Comparison of ENCODE assay signal across 7 cellular contexts in genomic region chr15:85710340-85710842, GRCh38.
A peak's percentile ranks its signal among the peaks of the same experiment; 100 is the strongest.
DNase-seq lines count a peak whose midpoint lies in the region; ATAC-seq and TF ChIP-seq lines count a peak whose summit lies in the region.

No MANE protein-coding gene starts in this region.

- no peak overlapping the region for H3K18ac ChIP-seq in neuronal stem cell (ENCODE audit: low read length)

- WGBS in neuronal stem cell (ENCODE audit: extremely low coverage in 2 of 2, insufficient read length in 2 of 2, insufficient replicate concordance in 1 of 2), 2 donors = no CpG with 5 or more reads among the region's 7 CpGs

- no peak overlapping the region for H3K4me3 ChIP-seq in neuronal stem cell (ENCODE audit: low read length in 2 of 2)

- no peak overlapping the region for H2AFZ ChIP-seq in neuronal stem cell (ENCODE audit: low read length)

- H2BK5ac ChIP-seq in neuronal stem cell (ENCODE audit: low read length) = no peak overlapping the region

- H4K8ac ChIP-seq in neuronal stem cell (ENCODE audit: low read depth, low read length) = no peak overlapping the region

- no peak overlapping the region for H2BK120ac ChIP-seq in neuronal stem cell (ENCODE audit: low read depth, low read length)

- H3K27ac Mint-ChIP-seq in immature natural killer cell = peak overlapping the region in 5 of 6 donors; percentile 59 to 87 (median 83)

- H3K27me3 Mint-ChIP-seq in immature natural killer cell (ENCODE audit: low read depth in 3 of 3) = peaks cover 0 to 19% (median 5%) of the 10 kb centered on the region in 3 donors

- peaks cover 67 to 95% of the 10 kb centered on the region in 2 donors for H3K4me1 Mint-ChIP-seq in immature natural killer cell

- H2BK12ac ChIP-seq in neuronal stem cell (ENCODE audit: low read length) = no peak overlapping the region

- no peaks in the 10 kb centered on the region for H3K79me1 ChIP-seq in neuronal stem cell (ENCODE audit: low read depth, low read length)

- peaks cover 7 to 61% of the 10 kb centered on the region in 2 donors for H3K36me3 ChIP-seq in neuronal stem cell (replicated peaks in 1 of 2; ENCODE audit: control insufficient read depth in 2 of 2, insufficient read depth in 2 of 2, low read length in 2 of 2)

- H3K9ac ChIP-seq in neuronal stem cell (ENCODE audit: low read depth, low read length, poor library complexity) = no peak overlapping the region

- no peak overlapping the region for H3K4me2 ChIP-seq in neuronal stem cell (ENCODE audit: insufficient read depth, low read length, poor library complexity, severe bottlenecking)

- H3K14ac ChIP-seq in neuronal stem cell (ENCODE audit: low read length) = no peak overlapping the region

- no peak overlapping the region for H2BK15ac ChIP-seq in neuronal stem cell (ENCODE audit: low read length)

- DNase-seq in immature natural killer cell (no peak), neuronal stem cell (ENCODE audit: low spot score) (no peak), NCI-H1417 (lab: John Stamatoyannopoulos, UW) (no peak), midbrain (lab: John Stamatoyannopoulos, UW) (no peak)

- peaks cover 0 to 17% of the 10 kb centered on the region in 2 donors for H3K4me1 ChIP-seq in neuronal stem cell (ENCODE audit: control insufficient read depth in 2 of 2, insufficient read depth in 1 of 2, low read depth in 1 of 2, low read length in 2 of 2)

- H4K91ac ChIP-seq in neuronal stem cell (ENCODE audit: low read depth, low read length, poor library complexity) = no peak overlapping the region

- H2AK5ac ChIP-seq in neuronal stem cell (ENCODE audit: low read depth, low read length) = no peak overlapping the region

- H3K27ac ChIP-seq in neuronal stem cell (replicated peaks; ENCODE audit: low read length) = no peak overlapping the region

- peaks cover 0 to 4% of the 10 kb centered on the region in 2 donors for H3K9me3 ChIP-seq in neuronal stem cell (replicated peaks in 1 of 2; ENCODE audit: control insufficient read depth in 2 of 2, insufficient read depth in 1 of 2, low read depth in 1 of 2, low read length in 2 of 2)

- H3K27me3 ChIP-seq in neuronal stem cell (ENCODE audit: control insufficient read depth in 3 of 3, insufficient read depth in 3 of 3, low read depth in 1 of 3, low read length in 3 of 3) = no peaks in the 10 kb centered on the region

- no peak overlapping the region for H3K23ac ChIP-seq in neuronal stem cell (ENCODE audit: low read depth, low read length, poor library complexity)

- TF ChIP-seq POLR2A in GM18505 (IDR thresholded peaks at IDR 0.05; ENCODE audit: borderline replicate concordance, extremely low read depth, insufficient read depth, insufficient read length) = peak; percentile 73

- no peaks in the 10 kb centered on the region for H3K9me3 Mint-ChIP-seq in immature natural killer cell

- no peak overlapping the region for H3K4ac ChIP-seq in neuronal stem cell (ENCODE audit: low read length)

- H3K36me3 Mint-ChIP-seq in immature natural killer cell = peaks cover 17 to 61% (median 34%) of the 10 kb centered on the region in 3 donors

- H3K4me3 Mint-ChIP-seq in immature natural killer cell = peak overlapping the region in 1 of 5 donors; percentile 7

- ATAC-seq in GM18505 (IDR thresholded peaks at IDR 0.05; ENCODE audit: unreplicated experiment) = peak; percentile 52
- ATAC-seq in GM19395 (IDR thresholded peaks at IDR 0.05; ENCODE audit: unreplicated experiment) = peak; percentile 74
- ATAC-seq in HG03103 (IDR thresholded peaks at IDR 0.05; ENCODE audit: low read depth, unreplicated experiment) = peak; percentile 35
